Comparison of ENCODE assay signal across 13 cellular contexts in genomic region chr20:38112943-38113294, GRCh38.
"Had no signal": no experiment of that assay in that cellular context is flagged by ENCODE, and none has a peak within 500 bp of the region (broad histone marks: within the 10 kb centered on the region; RNA-seq: fewer than 3 reads in every experiment).

No MANE protein-coding gene starts in this region.

- FAIRE-seq: keratinocyte had no signal

- H3K36me3 ChIP-seq: colonic mucosa, sigmoid colon, thyroid gland, vagina had no signal

- H3K27ac Mint-ChIP-seq: activated naive CD8-positive, alpha-beta T cell; nephron progenitor cell had no signal

- H3K36me3 Mint-ChIP-seq: activated naive CD8-positive, alpha-beta T cell had no signal

- DNase-seq: activated CD4-positive, alpha-beta T cell treated with anti-CD3 and anti-CD28 coated beads, Interleukin-2, amount 50 U/mL, for 1 hour; amniotic stem cell; central memory CD4-positive, alpha-beta T cell; sigmoid colon; stimulated activated CD4-positive, alpha-beta T cell treated with anti-CD3 and anti-CD28 coated beads, Interleukin-1b, Interleukin-23, amount 100 ng/mL, for 48 hours; thyroid gland had no signal

- H3K4me2 ChIP-seq: hepatocyte had no signal

- H3K9me3 ChIP-seq: body of pancreas, colonic mucosa, sigmoid colon, thyroid gland, vagina had no signal

- H3K27ac ChIP-seq: body of pancreas, colonic mucosa, hepatocyte, sigmoid colon, thyroid gland, vagina had no signal

- H3K27me3 ChIP-seq: body of pancreas, colonic mucosa, hepatocyte, sigmoid colon, thyroid gland, vagina had no signal

- H3K79me2 ChIP-seq: hepatocyte had no signal

- H2AFZ ChIP-seq: hepatocyte had no signal

- H3K4me3 ChIP-seq: body of pancreas, colonic mucosa, hepatocyte, sigmoid colon, thyroid gland, vagina had no signal

- H3K4me3 Mint-ChIP-seq: activated naive CD8-positive, alpha-beta T cell; nephron progenitor cell had no signal
